Comparison of ENCODE assay signal across 31 cellular contexts in genomic region chr12:26493656-26494055, GRCh38.
DNase-seq lines count a peak whose midpoint lies in the region; ATAC-seq and TF ChIP-seq lines count a peak whose summit lies in the region.
"Had no signal": no experiment of that assay in that cellular context is flagged by ENCODE, and none has a peak within 500 bp of the region (broad histone marks: within the 10 kb centered on the region; RNA-seq: fewer than 3 reads in every experiment).

No MANE protein-coding gene starts in this region.

- peaks cover 5% of the 10 kb centered on the region for H3K36me3 Mint-ChIP-seq in glutamatergic neuron (ENCODE audit: unreplicated experiment)

- H3K79me2 ChIP-seq in HCT116 (ENCODE audit: insufficient read depth, low read length), result no peaks in the 10 kb centered on the region

- no peak overlapping the region for H3K9ac ChIP-seq in HCT116 (ENCODE audit: low read length)

- H3K27me3 ChIP-seq in HCT116 (ENCODE audit: insufficient read depth, low read length) (no peaks in the 10 kb centered on the region), RWPE2 (ENCODE audit: insufficient read depth, poor library complexity, severe bottlenecking) (no peaks in the 10 kb centered on the region)
- H3K27me3 ChIP-seq: adrenal gland, cardiac muscle cell, spleen, tibial nerve had no signal

- no peaks in the 10 kb centered on the region for H3K9me2 ChIP-seq in HCT116 (ENCODE audit: insufficient read depth)

- H3K4me1 Mint-ChIP-seq in glutamatergic neuron (ENCODE audit: low read depth, unreplicated experiment), result no peaks in the 10 kb centered on the region

- WGBS in lower leg skin, 2 donors, result 45 to 50% methylated on average over 3 of the region's 3 CpGs

- H3K36me3 ChIP-seq in HCT116 (ENCODE audit: control insufficient read depth in 1 of 2, insufficient read depth in 2 of 2, low read length in 2 of 2) (no peaks in the 10 kb centered on the region), RWPE2 (ENCODE audit: low read depth) (no peaks in the 10 kb centered on the region)
- H3K36me3 ChIP-seq: cardiac muscle cell, tibial nerve had no signal

- no peaks in the 10 kb centered on the region for H4K20me1 ChIP-seq in HCT116 (ENCODE audit: insufficient read depth)

- intact Hi-C loops in HCT116 (cut with micrococcal nuclease) (no loop called here), lower leg skin (cut with DNase I; ENCODE audit: low total_unique reads) (no loop called here)

- DNase-seq in HCT116 (ENCODE audit: low read depth, low spot score) (peak; percentile 21), RWPE2 (ENCODE audit: low spot score) (no peak), epithelial cell of prostate (ENCODE audit: low read depth, low spot score) (no peak), lung microvascular endothelial cell (ENCODE audit: low read depth in 2 of 2) (peak; percentile 8 to 51), glutamatergic neuron (no peak), lower leg skin (ENCODE audit: low spot score in 2 of 2) (no peak)
- no peak for DNase-seq in stimulated activated CD4-positive, alpha-beta T cell treated with anti-CD3 and anti-CD28 coated beads, Interleukin-4, amount 100 ng/mL, for 4 hours
- DNase-seq: activated CD8-positive, alpha-beta T cell treated with anti-CD3 and anti-CD28 coated beads for 36 hours; activated gamma-delta T cell; activated T-cell treated with anti-CD3 and anti-CD28 coated beads for 4 hours; adrenal gland; C1 segment of cervical spinal cord; cortex of kidney; EL; foreskin fibroblast; GOT3; hippocampal formation; KG1; naive B cell; NCI-H187; NCI-H748 treated with DMSO at 0.1 percent for 48 hours; occipital lobe; retina; Right ventricle myocardium superior; spleen; stimulated activated CD4-positive, alpha-beta T cell treated with anti-CD3 and anti-CD28 coated beads, Interleukin-4, amount 100 ng/mL, for 1 hour had no signal

- peak overlapping the region; percentile 47 for H3K4me2 ChIP-seq in HCT116 (ENCODE audit: low read length)

- CTCF ChIA-PET in HCT116 (lab: Charles Lee), result no interaction called here

- H3K4me3 ChIP-seq in HCT116 (replicated peaks in 1 of 2; ENCODE audit: low read depth in 1 of 2, low read length in 2 of 2) (0 out of 4 replicates have a peak overlapping the region, but pooled peaks of 1 of the 2 experiments have one; percentile 2), RWPE2 (ENCODE audit: severe bottlenecking) (no peak overlapping the region), lower leg skin (ENCODE audit: low read depth, poor library complexity, severe bottlenecking) (no peak overlapping the region)
- H3K4me3 ChIP-seq: adrenal gland, cardiac muscle cell, spleen, tibial nerve had no signal

- no peak overlapping the region for H3K27ac Mint-ChIP-seq in glutamatergic neuron (ENCODE audit: unreplicated experiment)
- H3K27ac Mint-ChIP-seq: activated CD8-positive, alpha-beta T cell treated with anti-CD3 and anti-CD28 coated beads for 36 hours; stimulated activated naive CD8-positive, alpha-beta T cell treated with anti-CD3 and anti-CD28 coated beads, Interleukin-15, Interleukin-2, amounts not matched to agents 100 ng/mL and 50 ng/mL, for 24 hours had no signal

- TF ChIP-seq CTCF in HCT116 (IDR thresholded peaks at IDR 0.05 in 2 of 3, conservative IDR thresholded peaks at IDR 0.05 in 1 of 3; ENCODE audit: borderline replicate concordance in 1 of 3, insufficient read depth in 1 of 3, low read depth in 2 of 3, low read length in 2 of 3), result no peak
- TF ChIP-seq CTCF in RWPE2 (IDR thresholded peaks at IDR 0.05; ENCODE audit: poor library complexity, severe bottlenecking), result no peak
- no peak for TF ChIP-seq CTCF in glutamatergic neuron (IDR thresholded peaks at IDR 0.05; ENCODE audit: partially characterized antibody, unreplicated experiment)
- TF ChIP-seq CTCF in lower leg skin (IDR thresholded peaks at IDR 0.05), result no peak

- H3K9me3 ChIP-seq in HCT116 (ENCODE audit: control insufficient read depth in 1 of 2, insufficient read depth in 1 of 2, low read depth in 1 of 2, low read length in 2 of 2) (no peaks in the 10 kb centered on the region), RWPE2 (ENCODE audit: severe bottlenecking) (no peaks in the 10 kb centered on the region)
- H3K9me3 ChIP-seq: adrenal gland, spleen, tibial nerve had no signal

- no peak for TF ChIP-seq RAD21 in HCT116 (IDR thresholded peaks at IDR 0.05; ENCODE audit: low read depth)

- POLR2A ChIA-PET in HCT116 (lab: Charles Lee), result no interaction called here

- no peak overlapping the region for H3K4me3 Mint-ChIP-seq in glutamatergic neuron (ENCODE audit: unreplicated experiment)
- H3K4me3 Mint-ChIP-seq: activated CD8-positive, alpha-beta T cell treated with anti-CD3 and anti-CD28 coated beads for 36 hours; naive B cell; stimulated activated naive CD8-positive, alpha-beta T cell treated with anti-CD3 and anti-CD28 coated beads, Interleukin-15, Interleukin-2, amounts not matched to agents 100 ng/mL and 50 ng/mL, for 24 hours had no signal

- H3K27me3 Mint-ChIP-seq in glutamatergic neuron (ENCODE audit: unreplicated experiment), result peaks cover 2% of the 10 kb centered on the region
- H3K27me3 Mint-ChIP-seq: activated CD8-positive, alpha-beta T cell treated with anti-CD3 and anti-CD28 coated beads for 36 hours; naive B cell; stimulated activated naive CD8-positive, alpha-beta T cell treated with anti-CD3 and anti-CD28 coated beads, Interleukin-15, Interleukin-2, amounts not matched to agents 100 ng/mL and 50 ng/mL, for 24 hours had no signal

- TF ChIP-seq POLR2A in HCT116 (IDR thresholded peaks at IDR 0.05; ENCODE audit: borderline replicate concordance, extremely low read depth, insufficient read depth, insufficient read length) (no peak), lower leg skin (IDR thresholded peaks at IDR 0.05) (no peak)

- no TSS peak for BruUV-seq in HCT116 (replicated peaks; lab: Mats Ljungman, UMichigan)

- RAD21 ChIA-PET in HCT116 (lab: Charles Lee; ENCODE audit: low non-redundant PET in 1 of 2, low total read pairs in 2 of 2, uncharacterized antibody in 2 of 2, unreplicated experiment in 2 of 2), result no interaction called here

- peaks cover 9 to 12% of the 10 kb centered on the region in 2 experiments for H3K4me1 ChIP-seq in HCT116 (ENCODE audit: control insufficient read depth in 1 of 2, insufficient read depth in 2 of 2, low read length in 2 of 2)
- H3K4me1 ChIP-seq in RWPE2 (ENCODE audit: insufficient read depth, poor library complexity, severe bottlenecking), result peaks cover 22% of the 10 kb centered on the region
- H3K4me1 ChIP-seq: spleen, tibial nerve had no signal

- no peak overlapping the region for H3K27ac ChIP-seq in HCT116 (ENCODE audit: low read depth, low read length)
- peak overlapping the region; percentile 61 for H3K27ac ChIP-seq in RWPE2 (ENCODE audit: poor library complexity, severe bottlenecking)
- H3K27ac ChIP-seq in epithelial cell of prostate, result peak overlapping the region; percentile 43
- H3K27ac ChIP-seq: adrenal gland, cardiac muscle cell, spleen, tibial nerve had no signal

- H2AFZ ChIP-seq in HCT116 (ENCODE audit: low read depth, low read length, poor library complexity, severe bottlenecking), result peak overlapping the region; percentile 12

- no peaks in the 10 kb centered on the region for H3K9me3 Mint-ChIP-seq in glutamatergic neuron (ENCODE audit: unreplicated experiment)
- H3K9me3 Mint-ChIP-seq: activated CD8-positive, alpha-beta T cell treated with anti-CD3 and anti-CD28 coated beads for 36 hours; naive B cell; stimulated activated naive CD8-positive, alpha-beta T cell treated with anti-CD3 and anti-CD28 coated beads, Interleukin-15, Interleukin-2, amounts not matched to agents 100 ng/mL and 50 ng/mL, for 24 hours had no signal

- ATAC-seq in HCT116 (peak; percentile 38; the same call in 1 of the 2 replicates), RWPE2 (ENCODE audit: low read depth) (peak; percentile 75), GM18520 (IDR thresholded peaks at IDR 0.05; ENCODE audit: unreplicated experiment) (no peak)
- ATAC-seq: activated CD4-positive, CD25-positive, alpha-beta regulatory T cell treated with anti-CD3 and anti-CD28 coated beads, Interleukin-2, amount 50 U/mL, for 24 hours; activated CD8-positive, alpha-beta T cell treated with anti-CD3 and anti-CD28 coated beads for 36 hours had no signal

TF ChIP-seq in HCT116, 20 proteins besides CTCF, POLR2A, EP300 and RAD21 (continues in another document):
- TF ChIP-seq ATF3 (IDR thresholded peaks at IDR 0.05) (no peak), EZH2phosphoT487 (IDR thresholded peaks at IDR 0.05; ENCODE audit: borderline replicate concordance) (no peak), CEBPB (IDR thresholded peaks at IDR 0.05; ENCODE audit: low read depth) (peak; percentile 56; the same call in 1 of the 2 replicates), SRF (IDR thresholded peaks at IDR 0.05; ENCODE audit: low read depth) (no peak), SIN3A (IDR thresholded peaks at IDR 0.05; ENCODE audit: low read depth) (no peak), CBX3 (IDR thresholded peaks at IDR 0.05; ENCODE audit: low read depth) (0 out of 2 replicates have a peak, but pooled peaks have one; percentile 37), YY1 (IDR thresholded peaks at IDR 0.05; ENCODE audit: extremely low read depth, insufficient replicate concordance, low read depth, low read length) (no peak), JUND (IDR thresholded peaks at IDR 0.05) (peak; percentile 48), ZBTB33 (IDR thresholded peaks at IDR 0.05; ENCODE audit: extremely low read depth, insufficient replicate concordance, low read length) (no peak), ZFX (IDR thresholded peaks at IDR 0.05) (no peak), POLR2AphosphoS5 (IDR thresholded peaks at IDR 0.05; ENCODE audit: low read depth, low read length) (no peak), FOSL1 (IDR thresholded peaks at IDR 0.05; ENCODE audit: low read depth) (peak; percentile 49)

Comparison
In these comparisons a context has a peak if more than half of its experiments do, and no peak if none do; other contexts are left out.
1. DNase-seq: peak in HCT116 (single experiment) and lung microvascular endothelial cell (2 of 2); none in RWPE2 (single experiment), epithelial cell of prostate (single experiment), glutamatergic neuron (single experiment), stimulated activated CD4-positive, alpha-beta T cell treated with anti-CD3 and anti-CD28 coated beads, Interleukin-4, amount 100 ng/mL, for 4 hours (0 of 2) and lower leg skin (0 of 2).